In genomic region chr13:106680796-106681482, GRCh38 we compare ENCODE assay signal across 16 cellular contexts.
DNase-seq lines count a peak whose midpoint lies in the region; ATAC-seq and TF ChIP-seq lines count a peak whose summit lies in the region.
"Had no signal": no experiment of that assay in that cellular context is flagged by ENCODE, and none has a peak within 500 bp of the region (broad histone marks: within the 10 kb centered on the region; RNA-seq: fewer than 3 reads in every experiment).

No MANE protein-coding gene starts in this region.

- H3K4me2 ChIP-seq in BLaER1 (peak overlapping the region; percentile 91), neural cell (ENCODE audit: low read length) (peak overlapping the region; percentile 95)
- H3K4me2 ChIP-seq: SK-N-SH had no signal

- H3K9me3 ChIP-seq in BLaER1 (peaks cover 4% of the 10 kb centered on the region; the same call in 1 of the 2 replicates), neural cell (ENCODE audit: low read length) (no peaks in the 10 kb centered on the region), WERI-Rb-1 (ENCODE audit: severe bottlenecking) (no peaks in the 10 kb centered on the region)
- H3K9me3 ChIP-seq: ovary, SK-N-SH had no signal

- H3F3A ChIP-seq in neural cell (ENCODE audit: insufficient read depth, low read length, poor library complexity, severe bottlenecking), result peaks cover 4% of the 10 kb centered on the region

- H3K27me3 ChIP-seq in BLaER1 (no peaks in the 10 kb centered on the region), neural cell (ENCODE audit: insufficient read depth, low read depth, low read length) (no peaks in the 10 kb centered on the region), WERI-Rb-1 (ENCODE audit: insufficient read depth, low read depth, severe bottlenecking) (peaks cover 12% of the 10 kb centered on the region)
- H3K27me3 ChIP-seq: brain microvascular endothelial cell, ovary had no signal

- DNase-seq in NCI-H345 (lab: John Stamatoyannopoulos, UW) (peak; percentile 46), left ventricle myocardium superior (no peak), mesenteric fat pad (ENCODE audit: low spot score) (no peak), NCI-H510A treated with DMSO at 0.1 percent for 48 hours (lab: John Stamatoyannopoulos, UW) (no peak), WERI-Rb-1 (no peak)
- DNase-seq in stimulated activated CD4-positive, alpha-beta T cell treated with anti-CD3 and anti-CD28 coated beads, Interleukin-4, amount 100 ng/mL, for 1 hour, result no peak
- DNase-seq: activated CD8-positive, alpha-beta memory T cell treated with anti-CD3 and anti-CD28 coated beads, Interleukin-2, amount 10 ng/mL, durations not matched to agents 7 days and 5 days; activated naive CD4-positive, alpha-beta T cell; brain microvascular endothelial cell; mammary epithelial cell; ovary; SK-N-SH; stimulated activated CD8-positive, alpha-beta memory T cell treated with anti-CD3 and anti-CD28 coated beads, Interleukin-4, amount 100 ng/mL, for 48 hours; trophoblast cell had no signal

- TF ChIP-seq CTCF in neural cell (IDR thresholded peaks at IDR 0.05; ENCODE audit: poor library complexity, severe bottlenecking), result peak; percentile 12
- no peak for TF ChIP-seq CTCF in WERI-Rb-1 (IDR thresholded peaks at IDR 0.05; ENCODE audit: low read depth, low read length)

- H3K79me2 ChIP-seq in neural cell (replicated peaks; ENCODE audit: insufficient read depth, low read length), result no peaks in the 10 kb centered on the region

- H3K4me3 ChIP-seq in BLaER1 (peak overlapping the region; percentile 62), neural cell (ENCODE audit: low read length) (peak overlapping the region; percentile 61), WERI-Rb-1 (ENCODE audit: low read depth, low read length) (no peak overlapping the region)
- H3K4me3 ChIP-seq: ovary had no signal

- no peak for TF ChIP-seq EP300 in neural cell (conservative IDR thresholded peaks at IDR 0.05; ENCODE audit: poor library complexity, severe bottlenecking)

- H3K9me2 ChIP-seq in neural cell (ENCODE audit: insufficient read depth, low read length), result no peaks in the 10 kb centered on the region
- H3K9me2 ChIP-seq: SK-N-SH had no signal

- H3K9ac ChIP-seq in BLaER1 (peak overlapping the region; percentile 83), neural cell (ENCODE audit: low read length) (peak overlapping the region; percentile 78)
- H3K9ac ChIP-seq: SK-N-SH had no signal

- TF ChIP-seq RAD21 in neural cell (conservative IDR thresholded peaks at IDR 0.05), result no peak

- H3K27ac ChIP-seq in BLaER1, result peak overlapping the region; percentile 97
- H3K27ac ChIP-seq in neural cell (ENCODE audit: low read length), result peak overlapping the region; percentile 98
- H3K27ac ChIP-seq in WERI-Rb-1, result no peak overlapping the region
- H3K27ac ChIP-seq: brain microvascular endothelial cell, ovary had no signal

- ATAC-seq in left ventricle myocardium superior, result peak; percentile 18
- ATAC-seq: activated CD8-positive, alpha-beta memory T cell treated with anti-CD3 and anti-CD28 coated beads, Interleukin-2, amount 10 ng/mL, durations not matched to agents 7 days and 5 days had no signal

- H3K4me1 ChIP-seq in BLaER1, result peaks cover 76% of the 10 kb centered on the region

- H4K20me1 ChIP-seq in BLaER1, result no peaks in the 10 kb centered on the region
- H4K20me1 ChIP-seq in neural cell (ENCODE audit: insufficient read depth), result no peaks in the 10 kb centered on the region

- no peaks in the 10 kb centered on the region for H3K36me3 ChIP-seq in BLaER1
- no peaks in the 10 kb centered on the region for H3K36me3 ChIP-seq in neural cell (ENCODE audit: insufficient read depth, low read length)
- no peaks in the 10 kb centered on the region for H3K36me3 ChIP-seq in WERI-Rb-1
- H3K36me3 ChIP-seq: brain microvascular endothelial cell, ovary had no signal

- peak overlapping the region; percentile 68 for H2AFZ ChIP-seq in neural cell (ENCODE audit: low read depth, low read length)

- intact Hi-C loops in left ventricle myocardium superior (cut with micrococcal nuclease), result no loop called here

TF ChIP-seq in neural cell, 6 proteins besides CTCF, POLR2A, EP300 and RAD21:
- TF ChIP-seq MXI1 (conservative IDR thresholded peaks at IDR 0.05; ENCODE audit: poor library complexity, severe bottlenecking) (no peak), REST (IDR thresholded peaks at IDR 0.05; ENCODE audit: borderline replicate concordance) (no peak), SMC3 (conservative IDR thresholded peaks at IDR 0.05; ENCODE audit: poor library complexity) (no peak), TAF1 (IDR thresholded peaks at IDR 0.05; ENCODE audit: low read depth) (no peak), POLR2AphosphoS5 (IDR thresholded peaks at IDR 0.05) (no peak), EZH2 (IDR thresholded peaks at IDR 0.05; ENCODE audit: borderline replicate concordance, insufficient read depth, low read length, poor library complexity, severe bottlenecking) (no peak)
